1 cellular context compared by ENCODE assay signal in the genomic region with DNA sequence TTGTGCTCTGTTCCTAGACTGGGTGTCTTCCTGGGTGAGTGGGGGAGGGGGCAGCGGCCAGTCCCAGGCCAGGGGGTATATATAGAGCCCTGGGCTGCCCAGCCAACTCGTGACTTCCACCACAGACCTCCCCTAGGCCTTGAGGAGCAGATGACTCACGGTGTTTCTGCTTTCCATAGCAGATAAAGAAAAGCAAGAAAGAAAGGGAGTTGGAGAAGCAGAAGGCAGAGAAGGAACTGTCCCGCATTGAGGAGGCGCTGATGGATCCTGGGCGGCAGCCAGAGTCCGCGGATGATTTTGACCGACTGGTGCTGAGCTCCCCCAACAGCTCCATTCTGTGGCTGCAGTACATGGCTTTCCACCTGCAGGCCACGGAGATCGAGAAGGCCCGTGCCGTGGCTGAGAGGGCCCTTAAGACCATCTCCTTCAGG.
TF ChIP-seq lines count a peak whose summit lies in the region.

No MANE protein-coding gene starts in this region.

TF ChIP-seq in HepG2, 621 proteins besides CTCF, POLR2A, EP300 and RAD21:
- TF ChIP-seq, protein P1, sequence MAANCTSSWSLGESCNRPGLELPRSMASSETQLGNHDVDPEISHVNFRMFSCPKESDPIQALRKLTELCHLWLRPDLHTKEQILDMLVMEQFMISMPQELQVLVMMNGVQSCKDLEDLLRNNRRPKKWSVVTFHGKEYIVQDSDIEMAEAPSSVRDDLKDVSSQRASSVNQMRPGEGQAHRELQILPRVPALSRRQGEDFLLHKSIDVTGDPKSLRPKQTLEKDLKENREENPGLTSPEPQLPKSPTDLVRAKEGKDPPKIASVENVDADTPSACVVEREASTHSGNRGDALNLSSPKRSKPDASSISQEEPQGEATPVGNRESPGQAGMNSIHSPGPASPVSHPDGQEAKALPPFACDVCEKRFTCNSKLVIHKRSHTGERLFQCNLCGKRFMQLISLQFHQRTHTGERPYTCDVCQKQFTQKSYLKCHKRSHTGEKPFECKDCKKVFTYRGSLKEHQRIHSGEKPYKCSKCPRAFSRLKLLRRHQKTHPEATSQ (CRISPR knock-in tag; IDR thresholded peaks at IDR 0.05; ENCODE audit: borderline replicate concordance): no peak
- TF ChIP-seq SOX5 (CRISPR knock-in tag; IDR thresholded peaks at IDR 0.05; ENCODE audit: borderline replicate concordance) (no peak), TMF1 (CRISPR knock-in tag; IDR thresholded peaks at IDR 0.05; ENCODE audit: low read depth) (no peak), FOXK2 (IDR thresholded peaks at IDR 0.05) (no peak), NFYB (CRISPR knock-in tag; IDR thresholded peaks at IDR 0.05) (no peak)
- TF ChIP-seq, protein P2, sequence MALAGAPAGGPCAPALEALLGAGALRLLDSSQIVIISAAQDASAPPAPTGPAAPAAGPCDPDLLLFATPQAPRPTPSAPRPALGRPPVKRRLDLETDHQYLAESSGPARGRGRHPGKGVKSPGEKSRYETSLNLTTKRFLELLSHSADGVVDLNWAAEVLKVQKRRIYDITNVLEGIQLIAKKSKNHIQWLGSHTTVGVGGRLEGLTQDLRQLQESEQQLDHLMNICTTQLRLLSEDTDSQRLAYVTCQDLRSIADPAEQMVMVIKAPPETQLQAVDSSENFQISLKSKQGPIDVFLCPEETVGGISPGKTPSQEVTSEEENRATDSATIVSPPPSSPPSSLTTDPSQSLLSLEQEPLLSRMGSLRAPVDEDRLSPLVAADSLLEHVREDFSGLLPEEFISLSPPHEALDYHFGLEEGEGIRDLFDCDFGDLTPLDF (CRISPR knock-in tag; IDR thresholded peaks at IDR 0.05): no peak
- TF ChIP-seq, protein P3, sequence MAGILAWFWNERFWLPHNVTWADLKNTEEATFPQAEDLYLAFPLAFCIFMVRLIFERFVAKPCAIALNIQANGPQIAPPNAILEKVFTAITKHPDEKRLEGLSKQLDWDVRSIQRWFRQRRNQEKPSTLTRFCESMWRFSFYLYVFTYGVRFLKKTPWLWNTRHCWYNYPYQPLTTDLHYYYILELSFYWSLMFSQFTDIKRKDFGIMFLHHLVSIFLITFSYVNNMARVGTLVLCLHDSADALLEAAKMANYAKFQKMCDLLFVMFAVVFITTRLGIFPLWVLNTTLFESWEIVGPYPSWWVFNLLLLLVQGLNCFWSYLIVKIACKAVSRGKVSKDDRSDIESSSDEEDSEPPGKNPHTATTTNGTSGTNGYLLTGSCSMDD (CRISPR knock-in tag; IDR thresholded peaks at IDR 0.05): no peak
